Comparison of ENCODE assay signal across 1 cellular context in the genomic region with DNA sequence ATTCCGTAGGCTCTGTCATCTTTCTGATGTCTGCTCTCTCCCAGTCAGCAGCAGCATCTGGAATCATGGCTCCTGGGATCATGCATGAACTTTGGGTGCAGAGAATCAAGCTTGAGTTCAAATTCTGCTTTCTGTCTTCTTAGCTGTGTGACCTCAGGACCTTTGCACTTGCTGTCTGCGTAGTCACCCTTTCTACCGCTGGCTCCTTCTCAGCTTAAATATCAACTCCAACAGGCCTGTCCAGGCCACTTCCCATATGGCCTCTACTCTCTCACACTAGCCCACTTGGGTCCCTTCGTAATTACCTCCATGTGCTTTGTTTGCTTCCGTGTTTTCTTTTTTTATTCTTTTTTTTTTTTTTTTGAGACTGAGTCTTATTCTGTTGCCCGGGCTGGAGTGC.
A peak's percentile ranks its signal among the peaks of the same experiment; 100 is the strongest.
TF ChIP-seq lines count a peak whose summit lies in the region.

No MANE protein-coding gene starts in this region.

TF ChIP-seq in K562, 482 proteins besides CTCF, POLR2A, EP300 and RAD21:
- TF ChIP-seq SMARCE1 (IDR thresholded peaks at IDR 0.05) (no peak), FOXA1 (IDR thresholded peaks at IDR 0.05; ENCODE audit: borderline replicate concordance) (no peak), ZFP1 (CRISPR knock-in tag; IDR thresholded peaks at IDR 0.05) (no peak), SREBF2 (CRISPR knock-in tag; IDR thresholded peaks at IDR 0.05) (no peak), U2AF1 (optimal IDR thresholded peaks at IDR 0.05; ENCODE audit: low read depth, low read length) (no peak), CBX3 (IDR thresholded peaks at IDR 0.05; ENCODE audit: borderline replicate concordance in 1 of 2, low read length in 2 of 2) (no peak), ZNF253 (CRISPR knock-in tag; conservative IDR thresholded peaks at IDR 0.05) (no peak), ZNF133 (CRISPR knock-in tag; IDR thresholded peaks at IDR 0.05) (no peak), ZNF41 (CRISPR knock-in tag; conservative IDR thresholded peaks at IDR 0.05) (no peak), BCOR (IDR thresholded peaks at IDR 0.05) (peak; percentile 72), KDM1A (IDR thresholded peaks at IDR 0.05) (0 out of 4 replicates have a peak, but pooled peaks of 1 of the 2 experiments have one; percentile 22), FOXM1 (IDR thresholded peaks at IDR 0.05; ENCODE audit: low read depth) (no peak), FOXM1 (CRISPR knock-in tag; IDR thresholded peaks at IDR 0.05; ENCODE audit: low read depth) (no peak), SMARCA5 (IDR thresholded peaks at IDR 0.05) (peak; percentile 29; the same call in 1 of the 2 replicates), RBM25 (IDR thresholded peaks at IDR 0.05; ENCODE audit: low read depth, low read length, severe bottlenecking) (peak; percentile 76), PPARD (CRISPR knock-in tag; IDR thresholded peaks at IDR 0.05) (no peak), ZNF121 (CRISPR knock-in tag; conservative IDR thresholded peaks at IDR 0.05) (no peak), ZNF445 (CRISPR knock-in tag; IDR thresholded peaks at IDR 0.05; ENCODE audit: low read depth) (no peak), NCOR1 (IDR thresholded peaks at IDR 0.05) (no peak), ZNF830 (CRISPR knock-in tag; IDR thresholded peaks at IDR 0.05) (no peak), TAF7 (tag; IDR thresholded peaks at IDR 0.05) (no peak), ZC3H8 (IDR thresholded peaks at IDR 0.05) (no peak), NFE2 (IDR thresholded peaks at IDR 0.05; ENCODE audit: low read depth) (no peak)
- TF ChIP-seq, protein P1, sequence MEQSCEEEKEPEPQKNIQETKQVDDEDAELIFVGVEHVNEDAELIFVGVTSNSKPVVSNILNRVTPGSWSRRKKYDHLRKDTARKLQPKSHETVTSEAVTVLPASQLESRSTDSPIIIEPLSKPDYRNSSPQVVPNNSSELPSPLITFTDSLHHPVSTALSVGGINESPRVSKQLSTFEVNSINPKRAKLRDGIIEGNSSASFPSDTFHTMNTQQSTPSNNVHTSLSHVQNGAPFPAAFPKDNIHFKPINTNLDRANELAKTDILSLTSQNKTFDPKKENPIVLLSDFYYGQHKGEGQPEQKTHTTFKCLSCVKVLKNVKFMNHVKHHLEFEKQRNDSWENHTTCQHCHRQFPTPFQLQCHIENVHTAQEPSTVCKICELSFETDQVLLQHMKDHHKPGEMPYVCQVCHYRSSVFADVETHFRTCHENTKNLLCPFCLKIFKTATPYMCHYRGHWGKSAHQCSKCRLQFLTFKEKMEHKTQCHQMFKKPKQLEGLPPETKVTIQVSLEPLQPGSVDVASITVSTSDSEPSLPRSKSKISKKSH (CRISPR knock-in tag; IDR thresholded peaks at IDR 0.05) = no peak
- TF ChIP-seq, protein P2, sequence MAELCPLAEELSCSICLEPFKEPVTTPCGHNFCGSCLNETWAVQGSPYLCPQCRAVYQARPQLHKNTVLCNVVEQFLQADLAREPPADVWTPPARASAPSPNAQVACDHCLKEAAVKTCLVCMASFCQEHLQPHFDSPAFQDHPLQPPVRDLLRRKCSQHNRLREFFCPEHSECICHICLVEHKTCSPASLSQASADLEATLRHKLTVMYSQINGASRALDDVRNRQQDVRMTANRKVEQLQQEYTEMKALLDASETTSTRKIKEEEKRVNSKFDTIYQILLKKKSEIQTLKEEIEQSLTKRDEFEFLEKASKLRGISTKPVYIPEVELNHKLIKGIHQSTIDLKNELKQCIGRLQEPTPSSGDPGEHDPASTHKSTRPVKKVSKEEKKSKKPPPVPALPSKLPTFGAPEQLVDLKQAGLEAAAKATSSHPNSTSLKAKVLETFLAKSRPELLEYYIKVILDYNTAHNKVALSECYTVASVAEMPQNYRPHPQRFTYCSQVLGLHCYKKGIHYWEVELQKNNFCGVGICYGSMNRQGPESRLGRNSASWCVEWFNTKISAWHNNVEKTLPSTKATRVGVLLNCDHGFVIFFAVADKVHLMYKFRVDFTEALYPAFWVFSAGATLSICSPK (IDR thresholded peaks at IDR 0.05; ENCODE audit: borderline replicate concordance) = no peak
- TF ChIP-seq, protein P3, sequence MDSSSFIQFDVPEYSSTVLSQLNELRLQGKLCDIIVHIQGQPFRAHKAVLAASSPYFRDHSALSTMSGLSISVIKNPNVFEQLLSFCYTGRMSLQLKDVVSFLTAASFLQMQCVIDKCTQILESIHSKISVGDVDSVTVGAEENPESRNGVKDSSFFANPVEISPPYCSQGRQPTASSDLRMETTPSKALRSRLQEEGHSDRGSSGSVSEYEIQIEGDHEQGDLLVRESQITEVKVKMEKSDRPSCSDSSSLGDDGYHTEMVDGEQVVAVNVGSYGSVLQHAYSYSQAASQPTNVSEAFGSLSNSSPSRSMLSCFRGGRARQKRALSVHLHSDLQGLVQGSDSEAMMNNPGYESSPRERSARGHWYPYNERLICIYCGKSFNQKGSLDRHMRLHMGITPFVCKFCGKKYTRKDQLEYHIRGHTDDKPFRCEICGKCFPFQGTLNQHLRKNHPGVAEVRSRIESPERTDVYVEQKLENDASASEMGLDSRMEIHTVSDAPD (CRISPR knock-in tag; IDR thresholded peaks at IDR 0.05) = no peak
TF ChIP-seq in K562: peak in this region for 4.
